ENCODE assay signal across 11 cellular contexts in the genomic region with DNA sequence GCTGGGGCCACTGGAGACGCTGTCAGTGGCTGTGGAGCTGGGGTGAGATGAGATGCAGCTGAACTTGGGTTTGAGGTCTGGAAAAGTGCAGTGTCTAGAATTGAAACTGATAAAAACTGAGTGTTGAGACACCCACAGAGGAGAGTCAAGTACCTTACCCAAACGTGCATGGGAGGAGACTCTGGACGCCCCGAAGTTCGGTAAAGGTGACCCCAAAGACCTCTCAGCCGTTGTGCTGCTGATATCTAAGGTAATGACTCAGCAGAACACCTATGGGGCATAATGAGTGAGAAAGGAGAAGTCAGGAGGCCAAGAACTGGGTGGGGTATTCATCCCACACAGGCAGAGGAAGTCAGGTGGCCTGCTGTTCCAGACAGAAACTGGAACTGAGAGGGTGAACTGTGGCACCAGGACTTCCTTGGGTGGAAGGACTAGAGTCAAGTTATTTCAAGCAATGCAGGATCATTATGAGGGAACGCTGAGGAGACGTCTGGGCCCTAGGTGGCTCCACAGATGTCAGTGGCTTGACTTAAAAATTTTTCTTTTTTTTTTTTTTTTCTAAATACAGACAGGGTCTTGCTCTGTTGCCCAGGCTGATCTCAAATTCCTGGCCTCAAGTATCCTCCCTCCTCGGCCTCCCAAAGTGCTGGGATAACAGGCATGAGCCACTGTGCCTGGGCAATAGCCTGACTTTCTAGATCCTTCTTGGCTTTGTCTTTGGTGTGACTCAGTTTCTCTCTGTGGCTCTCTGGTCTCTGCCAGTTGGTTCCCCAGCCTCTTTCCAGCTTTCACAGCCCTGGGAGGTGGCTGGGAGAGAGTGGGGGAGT.
DNase-seq lines count a peak whose midpoint lies in the region; ATAC-seq, FAIRE-seq and TF ChIP-seq lines count a peak whose summit lies in the region.
"Had no signal": no experiment of that assay in that cellular context is flagged by ENCODE, and none has a peak within 500 bp of the region (broad histone marks: within the 10 kb centered on the region; RNA-seq: fewer than 3 reads in every experiment).

No MANE protein-coding gene starts in this region.

- CTCF ChIA-PET in A549 (lab: Yijun Ruan, JAX) = interaction anchor here (0.9 to 22.0 kb wide), 6 partner anchors 9 to 100 kb away, joined by 3 to 312 read pairs (median 4); no protein-coding TSS in a partner anchor
- CTCF ChIA-PET in activated CD4-positive, alpha-beta memory T cell treated with anti-CD3 and anti-CD28 coated beads for 36 hours (lab: Charles Lee) = interaction anchor here (1.9 kb wide), 1 partner anchor 11 kb away, joined by 11 read pairs; no protein-coding TSS in a partner anchor

- H3K36me3 Mint-ChIP-seq in activated CD4-positive, alpha-beta memory T cell treated with anti-CD3 and anti-CD28 coated beads for 36 hours = no peaks in the 10 kb centered on the region
- H3K36me3 Mint-ChIP-seq: CD8-positive, alpha-beta T cell had no signal

- H2AFZ ChIP-seq in smooth muscle cell (ENCODE audit: low read depth) = no peak overlapping the region

- H3F3A ChIP-seq in smooth muscle cell (ENCODE audit: low read depth) = no peaks in the 10 kb centered on the region

- H3K4me3 Mint-ChIP-seq in activated CD4-positive, alpha-beta memory T cell treated with anti-CD3 and anti-CD28 coated beads for 36 hours = no peak overlapping the region
- H3K4me3 Mint-ChIP-seq: CD8-positive, alpha-beta T cell had no signal

- DNase-seq in A549 (ENCODE audit: low read depth in 1 of 2, low spot score in 1 of 2) (no peak), GM19240 (ENCODE audit: insufficient read length, low spot score) (peak; percentile 28), smooth muscle cell (lab: John Stamatoyannopoulos, UW; ENCODE audit: unreplicated experiment) (no peak), anterior cingulate cortex (lab: John Stamatoyannopoulos, UW) (no peak), amniotic stem cell (lab: John Stamatoyannopoulos, UW) (no peak)
- peak; percentile 18 for DNase-seq in activated CD4-positive, alpha-beta memory T cell treated with anti-CD3 and anti-CD28 coated beads for 36 hours
- DNase-seq: CD8-positive, alpha-beta T cell; effector memory CD4-positive, alpha-beta T cell; T1000 had no signal

- no peak overlapping the region for H3K9ac ChIP-seq in smooth muscle cell (ENCODE audit: low read depth)

- no peak overlapping the region for H3K4me3 ChIP-seq in A549
- no peak overlapping the region for H3K4me3 ChIP-seq in smooth muscle cell

- H3K27me3 ChIP-seq in smooth muscle cell (ENCODE audit: low read depth) = no peaks in the 10 kb centered on the region

- H3K79me2 ChIP-seq in smooth muscle cell (ENCODE audit: low read depth) = no peaks in the 10 kb centered on the region

- no peak for TF ChIP-seq RAD21 in A549 (conservative IDR thresholded peaks at IDR 0.05 in 1 of 2, IDR thresholded peaks at IDR 0.05 in 1 of 2)

- TF ChIP-seq CTCF in A549 (IDR thresholded peaks at IDR 0.05) (no peak), smooth muscle cell (IDR thresholded peaks at IDR 0.05; ENCODE audit: borderline replicate concordance, insufficient read depth, poor library complexity, severe bottlenecking) (no peak)

- H3K9me3 ChIP-seq in A549 (no peaks in the 10 kb centered on the region), smooth muscle cell (replicated peaks; ENCODE audit: low read depth) (no peaks in the 10 kb centered on the region)

- no peak overlapping the region for H3K27ac Mint-ChIP-seq in activated CD4-positive, alpha-beta memory T cell treated with anti-CD3 and anti-CD28 coated beads for 36 hours
- H3K27ac Mint-ChIP-seq: CD8-positive, alpha-beta T cell had no signal

- intact Hi-C loops in activated CD4-positive, alpha-beta memory T cell treated with anti-CD3 and anti-CD28 coated beads for 36 hours (cut with micrococcal nuclease) = no loop called here

- H3K36me3 ChIP-seq in smooth muscle cell (ENCODE audit: low read depth) = no peaks in the 10 kb centered on the region

- FAIRE-seq in A549 (lab: Jason Lieb, UNC) = no peak

- H3K4me1 ChIP-seq in A549 (peaks cover 15% of the 10 kb centered on the region), smooth muscle cell (ENCODE audit: low read depth) (no peaks in the 10 kb centered on the region)

- ATAC-seq in A549 (no peak; a peak in 2 of 6 replicates), HG03139 (IDR thresholded peaks at IDR 0.05; ENCODE audit: unreplicated experiment) (peak; percentile 86), HG02981 (IDR thresholded peaks at IDR 0.05; ENCODE audit: unreplicated experiment) (no peak)
- ATAC-seq: CD8-positive, alpha-beta T cell had no signal

- H3K27ac ChIP-seq in A549 (peak overlapping the region; percentile 10 to 65; a peak in 4 of 6 replicates), smooth muscle cell (ENCODE audit: low read depth) (no peak overlapping the region)

- peaks cover 9% of the 10 kb centered on the region for H3K4me1 Mint-ChIP-seq in activated CD4-positive, alpha-beta memory T cell treated with anti-CD3 and anti-CD28 coated beads for 36 hours (ENCODE audit: low read depth)

- TF ChIP-seq EP300 in A549 (IDR thresholded peaks at IDR 0.05) = no peak

- H3K27me3 Mint-ChIP-seq in activated CD4-positive, alpha-beta memory T cell treated with anti-CD3 and anti-CD28 coated beads for 36 hours = peaks cover 6% of the 10 kb centered on the region

- no peaks in the 10 kb centered on the region for H3K9me3 Mint-ChIP-seq in activated CD4-positive, alpha-beta memory T cell treated with anti-CD3 and anti-CD28 coated beads for 36 hours
- H3K9me3 Mint-ChIP-seq: CD8-positive, alpha-beta T cell had no signal

- 0 out of 3 replicates have a peak overlapping the region, but pooled peaks have one; percentile 3 for H3K4me2 ChIP-seq in A549
- H3K4me2 ChIP-seq in smooth muscle cell = no peak overlapping the region

- WGBS in A549 (ENCODE audit: missing lambda C conversion rate) = 65% methylated on average over 9 of the region's 9 CpGs
- 93% methylated on average over 9 of the region's 9 CpGs for WGBS in smooth muscle cell (ENCODE audit: low lambda C conversion rate)

- POLR2A ChIA-PET in A549 (lab: Yijun Ruan, JAX) = interaction anchor here (1.1 kb wide), 1 partner anchor 68 kb away, joined by 3 read pairs; a partner anchor contains a TSS
- POLR2A ChIA-PET in activated CD4-positive, alpha-beta memory T cell treated with anti-CD3 and anti-CD28 coated beads for 36 hours (lab: Charles Lee) = no interaction called here

- TF ChIP-seq POLR2A in A549 (IDR thresholded peaks at IDR 0.05; ENCODE audit: low read length) = no peak

- no peaks in the 10 kb centered on the region for H4K20me1 ChIP-seq in smooth muscle cell (ENCODE audit: low read depth)

TF ChIP-seq in A549, 52 proteins besides CTCF, POLR2A, EP300 and RAD21:
- no peak for TF ChIP-seq ESRRA (IDR thresholded peaks at IDR 0.05; ENCODE audit: borderline replicate concordance, low read length)
- TF ChIP-seq JUNB (IDR thresholded peaks at IDR 0.05) = no peak
- TF ChIP-seq MAFK (IDR thresholded peaks at IDR 0.05; ENCODE audit: partially characterized antibody) = peak; percentile 80
- no peak for TF ChIP-seq FOSL2 (IDR thresholded peaks at IDR 0.05)
- TF ChIP-seq FOSL2 (CRISPR knock-in tag; IDR thresholded peaks at IDR 0.05) = no peak

Comparison
In these comparisons a context has a peak if more than half of its experiments do, and no peak if none do; other contexts are left out.
1. DNase-seq: peak in GM19240 (single experiment) and activated CD4-positive, alpha-beta memory T cell treated with anti-CD3 and anti-CD28 coated beads for 36 hours (single experiment); none in A549 (0 of 2), smooth muscle cell (single experiment), anterior cingulate cortex (0 of 58) and amniotic stem cell (single experiment).